In genomic region chr6:43461936-43462335, GRCh38 we compare ENCODE assay signal across 1 cellular context.
TF ChIP-seq lines count a peak whose summit lies in the region.

No MANE protein-coding gene starts in this region.

TF ChIP-seq in K562, 482 proteins besides CTCF, POLR2A, EP300 and RAD21:
- no peak for TF ChIP-seq ZKSCAN1 (IDR thresholded peaks at IDR 0.05; ENCODE audit: low read depth, low read length)
